Comparison of ENCODE assay signal across 8 cellular contexts in the genomic region with DNA sequence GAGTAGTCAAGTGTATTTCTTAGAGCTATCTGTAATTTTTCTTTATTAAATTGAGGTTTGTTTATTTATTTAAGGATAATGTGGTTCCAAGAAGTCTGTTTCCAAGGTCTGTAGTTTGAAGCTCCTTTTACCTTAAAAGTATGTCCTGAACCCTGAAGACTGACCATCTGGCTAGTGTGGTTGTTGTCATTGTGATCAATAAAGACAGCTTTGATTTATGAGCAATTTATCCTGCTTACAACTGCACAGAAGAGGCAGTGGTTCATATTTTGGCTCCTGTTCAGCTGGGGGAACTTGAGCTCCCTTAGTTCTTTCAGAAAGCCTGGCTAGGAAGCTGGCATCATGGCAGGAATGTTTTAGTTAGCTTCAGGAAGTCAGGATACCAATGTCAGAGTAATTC.
A peak's percentile ranks its signal among the peaks of the same experiment; 100 is the strongest.
DNase-seq lines count a peak whose midpoint lies in the region; ATAC-seq and TF ChIP-seq lines count a peak whose summit lies in the region.

No MANE protein-coding gene starts in this region.

- H3K4me1 ChIP-seq in mucosa of descending colon (ENCODE audit: low read depth), result peaks cover 13% of the 10 kb centered on the region
- H3K4me1 ChIP-seq in neuronal stem cell (ENCODE audit: control insufficient read depth in 2 of 2, insufficient read depth in 1 of 2, low read depth in 1 of 2, low read length in 2 of 2), result peaks cover 0 to 8% of the 10 kb centered on the region in 2 donors

- peaks cover 3% of the 10 kb centered on the region for H3K79me1 ChIP-seq in neuronal stem cell (ENCODE audit: low read depth, low read length)

- H3K9ac ChIP-seq in neuronal stem cell (ENCODE audit: low read depth, low read length, poor library complexity), result no peak overlapping the region

- H2BK120ac ChIP-seq in neuronal stem cell (ENCODE audit: low read depth, low read length), result no peak overlapping the region

- H2BK12ac ChIP-seq in neuronal stem cell (ENCODE audit: low read length), result no peak overlapping the region

- no peak overlapping the region for H3K4me2 ChIP-seq in neuronal stem cell (ENCODE audit: insufficient read depth, low read length, poor library complexity, severe bottlenecking)

- TF ChIP-seq CTCF in AG10803 (conservative IDR thresholded peaks at IDR 0.05; ENCODE audit: low read length) (no peak), mucosa of descending colon (IDR thresholded peaks at IDR 0.05) (no peak)

- no peak overlapping the region for H2AK5ac ChIP-seq in neuronal stem cell (ENCODE audit: low read depth, low read length)

- no peaks in the 10 kb centered on the region for H3K27me3 ChIP-seq in neuronal stem cell (ENCODE audit: control insufficient read depth in 3 of 3, insufficient read depth in 3 of 3, low read depth in 1 of 3, low read length in 3 of 3)

- no peak overlapping the region for H3K4me3 ChIP-seq in AG10803 (ENCODE audit: low read length)
- no peak overlapping the region for H3K4me3 ChIP-seq in mucosa of descending colon
- H3K4me3 ChIP-seq in neuronal stem cell (ENCODE audit: low read length in 2 of 2), result no peak overlapping the region

- H3K18ac ChIP-seq in neuronal stem cell (ENCODE audit: low read length), result no peak overlapping the region

- intact Hi-C loops in mucosa of descending colon (cut with DNase I, micrococcal nuclease), result no loop called here

- no peak overlapping the region for H3K23ac ChIP-seq in neuronal stem cell (ENCODE audit: low read depth, low read length, poor library complexity)

- no peak overlapping the region for H3K4ac ChIP-seq in neuronal stem cell (ENCODE audit: low read length)

- H3K27ac ChIP-seq in neuronal stem cell (replicated peaks; ENCODE audit: low read length), result no peak overlapping the region

- H2BK15ac ChIP-seq in neuronal stem cell (ENCODE audit: low read length), result no peak overlapping the region

- H4K91ac ChIP-seq in neuronal stem cell (ENCODE audit: low read depth, low read length, poor library complexity), result no peak overlapping the region

- no peak overlapping the region for H2BK5ac ChIP-seq in neuronal stem cell (ENCODE audit: low read length)

- H4K8ac ChIP-seq in neuronal stem cell (ENCODE audit: low read depth, low read length), result no peak overlapping the region

- peak; percentile 6 for ATAC-seq in mucosa of descending colon
- ATAC-seq in HG02678 (IDR thresholded peaks at IDR 0.05; ENCODE audit: unreplicated experiment), result no peak

- H3K36me3 ChIP-seq in mucosa of descending colon (ENCODE audit: low read depth) (no peaks in the 10 kb centered on the region), neuronal stem cell (replicated peaks in 1 of 2; ENCODE audit: control insufficient read depth in 2 of 2, insufficient read depth in 2 of 2, low read length in 2 of 2) (peaks cover 0 to 30% of the 10 kb centered on the region in 2 donors)

- no peak overlapping the region for H2AFZ ChIP-seq in neuronal stem cell (ENCODE audit: low read length)

- DNase-seq in AG10803 (ENCODE audit: low read depth) (peak; percentile 87), NCI-H1417 treated with DMSO at 0.1 percent for 48 hours (lab: John Stamatoyannopoulos, UW) (peak; percentile 11), brain pericyte (ENCODE audit: low read depth, low spot score) (peak; percentile 47), mucosa of descending colon (no peak), NCI-H1930 (lab: John Stamatoyannopoulos, UW) (no peak), neuronal stem cell (ENCODE audit: low spot score) (no peak)
- no peak for DNase-seq in activated CD4-positive, alpha-beta T cell treated with anti-CD3 and anti-CD28 coated beads for 48 hours

- no peak overlapping the region for H3K14ac ChIP-seq in neuronal stem cell (ENCODE audit: low read length)

- H3K9me3 ChIP-seq in mucosa of descending colon (peaks cover 14% of the 10 kb centered on the region), neuronal stem cell (replicated peaks in 1 of 2; ENCODE audit: control insufficient read depth in 2 of 2, insufficient read depth in 1 of 2, low read depth in 1 of 2, low read length in 2 of 2) (peaks cover 3 to 33% of the 10 kb centered on the region in 2 donors)

Comparison
In these comparisons a context has a peak if more than half of its experiments do, and no peak if none do; other contexts are left out.
1. DNase-seq: peak in AG10803 (single experiment), NCI-H1417 treated with DMSO at 0.1 percent for 48 hours (single experiment) and brain pericyte (single experiment); none in mucosa of descending colon (0 of 3), NCI-H1930 (0 of 2), activated CD4-positive, alpha-beta T cell treated with anti-CD3 and anti-CD28 coated beads for 48 hours (single experiment) and neuronal stem cell (single experiment).